In genomic region chr1:87778896-87779295, GRCh38 we compare ENCODE assay signal across 28 cellular contexts.
"Had no signal": no experiment of that assay in that cellular context is flagged by ENCODE, and none has a peak within 500 bp of the region (broad histone marks: within the 10 kb centered on the region; RNA-seq: fewer than 3 reads in every experiment).

No MANE protein-coding gene starts in this region.

- H3K4me3 ChIP-seq: ascending aorta, cardiac muscle cell, ovary, prostate gland, thyroid gland, upper lobe of right lung had no signal

- H3K9me3 ChIP-seq: ascending aorta, neutrophil, ovary, prostate gland, thyroid gland, upper lobe of right lung had no signal

- H3K36me3 Mint-ChIP-seq: activated naive CD4-positive, alpha-beta T cell treated with anti-CD3 and anti-CD28 coated beads, Interleukin-2, amount 50 U/mL, for 72 hours; memory B cell had no signal

- H3K9me3 Mint-ChIP-seq: activated B cell treated with CpG ODN at 0.5 μM for 24 hours; activated naive CD4-positive, alpha-beta T cell treated with anti-CD3 and anti-CD28 coated beads, Interleukin-2, amount 50 U/mL, for 72 hours; activated T-cell treated with anti-CD3 and anti-CD28 coated beads, Interleukin-2, amount 50 U/mL, for 24 hours; activated T-helper 17 cell treated with anti-CD3 and anti-CD28 coated beads, Interleukin-2, amount 50 U/mL, for 72 hours; memory B cell had no signal

- DNase-seq: activated B cell treated with CpG ODN at 0.5 μM for 24 hours; activated CD4-positive, alpha-beta T cell treated with anti-CD3 and anti-CD28 coated beads for 36 hours; activated CD4-positive, alpha-beta T cell treated with anti-CD3 and anti-CD28 coated beads, Interleukin-2, amount 50 U/mL, for 4 hours; activated CD8-positive, alpha-beta memory T cell treated with anti-CD3 and anti-CD28 coated beads for 24 hours; activated CD8-positive, alpha-beta memory T cell treated with anti-CD3 and anti-CD28 coated beads, Interleukin-2, amount 50 U/mL, for 4 hours; activated T-cell treated with anti-CD3 and anti-CD28 coated beads, Interleukin-2, amount 50 U/mL, for 24 hours; erythroblast; foreskin melanocyte; glutamatergic neuron; hippocampal formation; left colon; ovary; right cardiac atrium; stimulated activated CD4-positive, alpha-beta T cell treated with anti-CD3 and anti-CD28 coated beads, Interleukin-12 subunit alpha, Interleukin-12 subunit beta, amount 100 ng/mL, for 4 hours; stimulated activated CD4-positive, alpha-beta T cell treated with anti-CD3 and anti-CD28 coated beads, Interleukin-4, amount 100 ng/mL, for 4 hours; stimulated activated naive CD8-positive, alpha-beta T cell treated with anti-CD3 and anti-CD28 coated beads, Interleukin-15, Interleukin-2, amounts not matched to agents 100 U/mL and 50 U/mL, for 24 hours; T-helper 9 cell; thyroid gland; upper lobe of right lung had no signal

- H3K27me3 Mint-ChIP-seq: activated B cell treated with CpG ODN at 0.5 μM for 24 hours; activated T-helper 17 cell treated with anti-CD3 and anti-CD28 coated beads, Interleukin-2, amount 50 U/mL, for 72 hours; memory B cell had no signal

- H3K27ac Mint-ChIP-seq: activated B cell treated with CpG ODN at 0.5 μM for 24 hours; activated CD4-positive, alpha-beta T cell treated with anti-CD3 and anti-CD28 coated beads for 36 hours; activated naive CD4-positive, alpha-beta T cell treated with anti-CD3 and anti-CD28 coated beads, Interleukin-2, amount 50 U/mL, for 72 hours; activated T-cell treated with anti-CD3 and anti-CD28 coated beads, Interleukin-2, amount 50 U/mL, for 24 hours; activated T-helper 17 cell treated with anti-CD3 and anti-CD28 coated beads, Interleukin-2, amount 50 U/mL, for 72 hours; memory B cell; nephron had no signal

- FAIRE-seq: endometrium had no signal

- H3K4me3 Mint-ChIP-seq: activated B cell treated with CpG ODN at 0.5 μM for 24 hours; activated CD4-positive, alpha-beta T cell treated with anti-CD3 and anti-CD28 coated beads for 36 hours; activated T-cell treated with anti-CD3 and anti-CD28 coated beads, Interleukin-2, amount 50 U/mL, for 24 hours; activated T-helper 17 cell treated with anti-CD3 and anti-CD28 coated beads, Interleukin-2, amount 50 U/mL, for 72 hours; memory B cell; nephron had no signal

- H3K4me1 Mint-ChIP-seq: activated B cell treated with CpG ODN at 0.5 μM for 24 hours; activated CD4-positive, alpha-beta T cell treated with anti-CD3 and anti-CD28 coated beads for 36 hours; activated T-helper 17 cell treated with anti-CD3 and anti-CD28 coated beads, Interleukin-2, amount 50 U/mL, for 72 hours; memory B cell had no signal

- H3K36me3 ChIP-seq: ascending aorta, cardiac muscle cell, neutrophil, ovary, prostate gland, thyroid gland, upper lobe of right lung had no signal

- H3K27ac ChIP-seq: ascending aorta, cardiac muscle cell, neutrophil, ovary, prostate gland, thyroid gland, upper lobe of right lung had no signal

- H3K4me1 ChIP-seq: ascending aorta, prostate gland, thyroid gland, upper lobe of right lung had no signal

- H3K27me3 ChIP-seq: ascending aorta, cardiac muscle cell, neutrophil, ovary, thyroid gland, upper lobe of right lung had no signal
